In the genomic region with DNA sequence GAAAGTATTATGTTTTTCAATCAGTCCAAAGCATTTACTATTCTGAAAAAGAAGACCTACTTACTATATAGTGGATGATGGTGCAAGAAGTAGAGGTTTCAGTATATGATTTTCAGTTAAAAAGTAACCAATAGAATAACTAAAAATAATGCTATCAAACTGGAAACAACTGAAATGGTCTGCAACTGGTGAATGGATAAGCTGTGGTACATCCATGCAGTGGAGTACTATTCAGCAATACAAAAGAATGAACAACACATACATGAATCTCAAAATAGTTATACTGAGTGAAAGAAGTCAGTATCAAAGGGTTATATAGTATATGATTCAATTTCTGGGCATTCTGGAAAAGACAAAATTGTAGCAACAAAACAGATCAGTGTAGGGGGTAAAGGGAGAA, we compare ENCODE assay signal across 21 cellular contexts. TPM values are rescaled to one million over a fixed set of nuclear protein-coding genes. Genes with fewer than 3 reads are reported as not detected.
"Had no signal": no experiment of that assay in that cellular context is flagged by ENCODE, and none has a peak within 500 bp of the region (broad histone marks: within the 10 kb centered on the region; RNA-seq: fewer than 3 reads in every experiment).

No MANE protein-coding gene starts in this region.

- H3K27ac ChIP-seq: HL-60 had no signal

- DNase-seq: KBM-7, MV-4-11, NCI-H1048, NCI-H1105, NCI-H1417, NCI-H1436 treated with DMSO at 0.1 percent for 48 hours, NCI-H1694, NCI-H187 treated with DMSO at 0.1 percent for 48 hours, NCI-H2029 treated with DMSO at 0.1 percent for 48 hours, NCI-H2171 treated with DMSO at 0.1 percent for 48 hours, NCI-H524, NCI-H526 treated with DMSO at 0.1 percent for 48 hours, NCI-H748 treated with DMSO at 0.1 percent for 48 hours, Right ventricle myocardium superior, RPMI8226, SW 1271, T-cell had no signal

- ATAC-seq: T-cell had no signal

- H3K4me1 Mint-ChIP-seq: IgD-negative memory B cell, T-cell had no signal

- H3K4me3 Mint-ChIP-seq: IgD-negative memory B cell, T-cell had no signal

- FAIRE-seq: HTR-8/SVneo, RCC 7860 had no signal

- H3K27ac Mint-ChIP-seq: IgD-negative memory B cell, T-cell had no signal

- H3K36me3 Mint-ChIP-seq: IgD-negative memory B cell, T-cell had no signal

RNA-seq across cellular contexts. Expression of a gene that starts 55.9 kb away (rescaled TPM):
- total RNA-seq: Right ventricle myocardium superior, T-cell had no signal
- polyA plus RNA-seq: IgD-negative memory B cell had no signal
